Comparison of ENCODE assay signal across 8 cellular contexts in the genomic region with DNA sequence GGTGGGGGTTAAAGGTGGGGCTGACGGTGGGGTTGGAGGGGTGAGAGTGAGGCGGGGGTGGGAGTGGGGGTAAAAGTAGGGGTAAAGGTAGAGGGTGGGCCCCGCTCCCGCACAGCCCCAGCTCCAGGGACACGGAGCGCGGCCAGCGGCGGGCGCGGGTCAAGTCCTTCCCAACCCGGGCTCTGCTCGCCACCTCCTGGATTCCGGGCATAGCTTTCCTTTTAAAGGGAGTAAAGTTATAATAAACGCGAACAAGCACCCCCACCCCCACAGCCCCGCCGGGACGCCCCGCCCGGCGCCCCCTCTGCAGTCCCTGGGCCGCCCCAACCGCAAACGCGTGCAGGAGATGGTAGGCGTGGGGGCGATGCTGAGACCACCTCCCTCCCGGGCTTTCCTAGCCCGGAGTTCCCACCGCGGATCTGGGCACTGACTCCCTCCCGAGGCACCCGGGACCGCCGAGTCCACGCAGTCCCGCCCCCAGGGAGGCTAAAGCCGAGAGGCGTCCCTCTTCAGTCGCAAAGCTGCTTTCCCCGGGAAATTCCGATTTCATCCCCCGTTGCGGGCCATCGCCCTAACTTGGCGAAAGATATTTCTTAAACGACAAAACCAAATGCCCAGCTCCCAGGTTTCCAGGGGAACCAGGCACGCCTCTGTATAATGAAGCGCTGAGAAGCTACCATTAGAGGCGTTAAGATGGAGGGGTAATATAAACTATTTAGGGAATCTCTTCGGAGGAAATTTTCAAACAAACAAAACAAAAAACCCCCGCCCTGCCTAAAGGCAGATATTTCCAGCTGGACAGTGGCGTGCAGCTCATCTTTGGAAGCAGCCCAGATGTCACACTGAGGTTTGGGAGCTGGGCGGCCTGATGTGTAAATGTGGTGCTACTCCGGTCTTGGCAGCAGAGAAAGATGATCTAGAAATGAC. TPM values are rescaled to one million over a fixed set of nuclear protein-coding genes. Genes with fewer than 3 reads are reported as not detected.
A peak's percentile ranks its signal among the peaks of the same experiment; 100 is the strongest.
DNase-seq lines count a peak whose midpoint lies in the region; ATAC-seq and TF ChIP-seq lines count a peak whose summit lies in the region.

A gene with protein sequence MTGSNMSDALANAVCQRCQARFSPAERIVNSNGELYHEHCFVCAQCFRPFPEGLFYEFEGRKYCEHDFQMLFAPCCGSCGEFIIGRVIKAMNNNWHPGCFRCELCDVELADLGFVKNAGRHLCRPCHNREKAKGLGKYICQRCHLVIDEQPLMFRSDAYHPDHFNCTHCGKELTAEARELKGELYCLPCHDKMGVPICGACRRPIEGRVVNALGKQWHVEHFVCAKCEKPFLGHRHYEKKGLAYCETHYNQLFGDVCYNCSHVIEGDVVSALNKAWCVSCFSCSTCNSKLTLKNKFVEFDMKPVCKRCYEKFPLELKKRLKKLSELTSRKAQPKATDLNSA (minus strand): TSS at position 196 of the 927 bp plus-strand sequence. CDS start 506 bp downstream, outside the sequence.

- H3K9me3 ChIP-seq in gastroesophageal sphincter (no peaks in the 10 kb centered on the region), neuronal stem cell (replicated peaks in 1 of 2; ENCODE audit: control insufficient read depth in 2 of 2, insufficient read depth in 1 of 2, low read depth in 1 of 2, low read length in 2 of 2) (no peaks in the 10 kb centered on the region)

- no peak within 1 kb of the TSS for H3K4ac ChIP-seq in neuronal stem cell (ENCODE audit: low read length)

- TF ChIP-seq CTCF in WTC11 (IDR thresholded peaks at IDR 0.05) = no peak
- TF ChIP-seq CTCF in gastroesophageal sphincter (IDR thresholded peaks at IDR 0.05) = peak in 2 of 4 experiments; percentile 13 to 41

- no peaks in the 10 kb centered on the region for H3K36me3 Mint-ChIP-seq in WTC11

- H3K4me2 ChIP-seq in neuronal stem cell (ENCODE audit: insufficient read depth, low read length, poor library complexity, severe bottlenecking) = peak within 1 kb of the TSS; percentile 96

- no peak within 1 kb of the TSS for H2AK5ac ChIP-seq in neuronal stem cell (ENCODE audit: low read depth, low read length)

- no peak within 1 kb of the TSS for H3K27ac Mint-ChIP-seq in WTC11

- WGBS in gastroesophageal sphincter (ENCODE audit: low coverage in 1 of 2), 2 donors = 3 to 7% methylated on average over 5 to 19 of the region's 56 CpGs
- no CpG with 5 or more reads among the region's 56 CpGs for WGBS in neuronal stem cell (ENCODE audit: extremely low coverage in 2 of 2, insufficient read length in 2 of 2, insufficient replicate concordance in 1 of 2), 2 donors

- peak within 1 kb of the TSS; percentile 61 for H4K91ac ChIP-seq in neuronal stem cell (ENCODE audit: low read depth, low read length, poor library complexity)

- H3K14ac ChIP-seq in neuronal stem cell (ENCODE audit: low read length) = no peak within 1 kb of the TSS

- H3K4me3 ChIP-seq in gastroesophageal sphincter (peak within 1 kb of the TSS; percentile 93 to 94), neuronal stem cell (ENCODE audit: low read length in 2 of 2) (peak within 1 kb of the TSS; percentile 30 to 76)

- H3K9me3 Mint-ChIP-seq in WTC11 = no peaks in the 10 kb centered on the region

- peak within 1 kb of the TSS; percentile 79 for H3K4me3 Mint-ChIP-seq in WTC11

- CTCF ChIA-PET in WTC11 (lab: Charles Lee) = interaction anchor here (0.8 to 5.8 kb wide), 11 partner anchors 12 to 260 kb away, joined by 3 to 46 read pairs (median 7); no protein-coding TSS in a partner anchor

- DNase-seq in T-helper 2 cell = no peak
- peak; percentile 52 for DNase-seq in WTC11 (ENCODE audit: low spot score)
- no peak for DNase-seq in neuronal stem cell (ENCODE audit: low spot score)
- DNase-seq in H4 (ENCODE audit: low spot score) = no peak
- no peak for DNase-seq in RPMI8226
- no peak for DNase-seq in kidney glomerular epithelial cell (lab: John Stamatoyannopoulos, UW)

- TF ChIP-seq EP300 in gastroesophageal sphincter (IDR thresholded peaks at IDR 0.05) = no peak

- H2BK12ac ChIP-seq in neuronal stem cell (ENCODE audit: low read length) = no peak within 1 kb of the TSS

- no peak within 1 kb of the TSS for H2BK120ac ChIP-seq in neuronal stem cell (ENCODE audit: low read depth, low read length)

- peaks cover 9% of the 10 kb centered on the region for H3K4me1 Mint-ChIP-seq in WTC11

- peak within 1 kb of the TSS; percentile 68 for H2BK15ac ChIP-seq in neuronal stem cell (ENCODE audit: low read length)

- no peaks in the 10 kb centered on the region for H3K36me3 ChIP-seq in gastroesophageal sphincter
- H3K36me3 ChIP-seq in neuronal stem cell (replicated peaks in 1 of 2; ENCODE audit: control insufficient read depth in 2 of 2, insufficient read depth in 2 of 2, low read length in 2 of 2) = no peaks in the 10 kb centered on the region

- H3K79me1 ChIP-seq in neuronal stem cell (ENCODE audit: low read depth, low read length) = peaks cover 2% of the 10 kb centered on the region

- POLR2A ChIA-PET in WTC11 (lab: Charles Lee) = interaction anchor here (1.4 to 1.7 kb wide), 2 partner anchors 25 to 29 kb away, joined by 4 to 6 read pairs; a partner anchor contains a TSS

- H3K27me3 Mint-ChIP-seq in WTC11 (ENCODE audit: low read depth) = peaks cover 61% of the 10 kb centered on the region

- H3K27ac ChIP-seq in gastroesophageal sphincter = peak within 1 kb of the TSS; percentile 98 to 99 (median 98)
- no peak within 1 kb of the TSS for H3K27ac ChIP-seq in neuronal stem cell (replicated peaks; ENCODE audit: low read length)

- no peak for TF ChIP-seq POLR2A in gastroesophageal sphincter (IDR thresholded peaks at IDR 0.05)

- H3K4me1 ChIP-seq in gastroesophageal sphincter (peaks cover 0 to 79% (median 12%) of the 10 kb centered on the region in 3 donors), neuronal stem cell (ENCODE audit: control insufficient read depth in 2 of 2, insufficient read depth in 1 of 2, low read depth in 1 of 2, low read length in 2 of 2) (peaks cover 2 to 4% of the 10 kb centered on the region in 2 donors)

- no peak within 1 kb of the TSS for H2BK5ac ChIP-seq in neuronal stem cell (ENCODE audit: low read length)

- H3K27me3 ChIP-seq in gastroesophageal sphincter (no peaks in the 10 kb centered on the region), neuronal stem cell (ENCODE audit: control insufficient read depth in 3 of 3, insufficient read depth in 3 of 3, low read depth in 1 of 3, low read length in 3 of 3) (peaks cover 12 to 88% (median 45%) of the 10 kb centered on the region in 3 experiments)

- H3K9ac ChIP-seq in neuronal stem cell (ENCODE audit: low read depth, low read length, poor library complexity) = peak within 1 kb of the TSS; percentile 79

- intact Hi-C loops in T-helper 2 cell treated with Interferon-gamma antibody and Interleukin-4, amounts not matched to agents 100 ng/mL and 5 ng/mL, for 36 hours (cut with micrococcal nuclease) = no loop called here

- H2AFZ ChIP-seq in neuronal stem cell (ENCODE audit: low read length) = peak within 1 kb of the TSS; percentile 91

- H3K23ac ChIP-seq in neuronal stem cell (ENCODE audit: low read depth, low read length, poor library complexity) = no peak within 1 kb of the TSS

- no peak within 1 kb of the TSS for H4K8ac ChIP-seq in neuronal stem cell (ENCODE audit: low read depth, low read length)

- ATAC-seq in WTC11 (peak; percentile 57), gastroesophageal sphincter (peak; percentile 71)

- H3K18ac ChIP-seq in neuronal stem cell (ENCODE audit: low read length) = peak within 1 kb of the TSS; percentile 81

TF ChIP-seq in WTC11, 78 proteins besides CTCF, POLR2A, EP300 and RAD21 (continues in another document):
- TF ChIP-seq, protein P1, sequence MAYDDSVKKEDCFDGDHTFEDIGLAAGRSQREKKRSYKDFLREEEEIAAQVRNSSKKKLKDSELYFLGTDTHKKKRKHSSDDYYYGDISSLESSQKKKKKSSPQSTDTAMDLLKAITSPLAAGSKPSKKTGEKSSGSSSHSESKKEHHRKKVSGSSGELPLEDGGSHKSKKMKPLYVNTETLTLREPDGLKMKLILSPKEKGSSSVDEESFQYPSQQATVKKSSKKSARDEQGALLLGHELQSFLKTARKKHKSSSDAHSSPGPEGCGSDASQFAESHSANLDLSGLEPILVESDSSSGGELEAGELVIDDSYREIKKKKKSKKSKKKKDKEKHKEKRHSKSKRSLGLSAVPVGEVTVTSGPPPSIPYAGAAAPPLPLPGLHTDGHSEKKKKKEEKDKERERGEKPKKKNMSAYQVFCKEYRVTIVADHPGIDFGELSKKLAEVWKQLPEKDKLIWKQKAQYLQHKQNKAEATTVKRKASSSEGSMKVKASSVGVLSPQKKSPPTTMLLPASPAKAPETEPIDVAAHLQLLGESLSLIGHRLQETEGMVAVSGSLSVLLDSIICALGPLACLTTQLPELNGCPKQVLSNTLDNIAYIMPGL (CRISPR knock-in tag; IDR thresholded peaks at IDR 0.05) = 0 out of 2 replicates have a peak, but pooled peaks have one; percentile 20

RNA-seq across cellular contexts. Expression of the gene that starts here (rescaled TPM):
- total RNA-seq in T-helper 2 cell treated with Interferon-gamma antibody and Interleukin-4, amounts not matched to agents 100 ng/mL and 5 ng/mL, for 36 hours = 23.1 and 24.2 TPM in 2 replicates
- total RNA-seq in WTC11 (2021) (1.9 to 2.5 TPM (median 2.4 TPM) in 3 replicates), gastroesophageal sphincter (100 to 1,000 TPM in 3 of 4 donors, 10 to 100 TPM in 1; 81.4 to 275 (median 124) TPM)
- polyA plus RNA-seq in neuronal stem cell (2013, experiment 1 of 2) = 2.1 TPM
- 1.6 TPM for polyA plus RNA-seq in neuronal stem cell (2013, experiment 2 of 2)
- 0.41 TPM in 1 of 2 replicates, not detected in the other for total RNA-seq in H4 (2014; rRNA removed; shearing (Covaris generic))
